Comparison of ENCODE assay signal across 1 cellular context in genomic region chr21:40165212-40165611, GRCh38.
TF ChIP-seq lines count a peak whose summit lies in the region.

No MANE protein-coding gene starts in this region.

TF ChIP-seq in GM23338, 12 proteins besides CTCF, POLR2A, EP300 and RAD21 (continued from another document):
- no peak for TF ChIP-seq ZNF462 (CRISPR knock-in tag; IDR thresholded peaks at IDR 0.05)
- TF ChIP-seq POLR2AphosphoS5 (IDR thresholded peaks at IDR 0.05; ENCODE audit: low read depth) = no peak
- no peak for TF ChIP-seq EZH2 (IDR thresholded peaks at IDR 0.05; ENCODE audit: low read depth, unreplicated experiment)
- TF ChIP-seq JUNB (IDR thresholded peaks at IDR 0.05; ENCODE audit: unreplicated experiment) = no peak
- no peak for TF ChIP-seq ZNF114 (CRISPR knock-in tag; IDR thresholded peaks at IDR 0.05)
- TF ChIP-seq NANOG (IDR thresholded peaks at IDR 0.05; ENCODE audit: borderline replicate concordance) = no peak
- no peak for TF ChIP-seq ZNF331 (CRISPR knock-in tag; IDR thresholded peaks at IDR 0.05; ENCODE audit: low read depth)
- no peak for TF ChIP-seq ETS1 (IDR thresholded peaks at IDR 0.05)
- no peak for TF ChIP-seq EZH2phosphoT487 (IDR thresholded peaks at IDR 0.05; ENCODE audit: unreplicated experiment)
